In the genomic region with DNA sequence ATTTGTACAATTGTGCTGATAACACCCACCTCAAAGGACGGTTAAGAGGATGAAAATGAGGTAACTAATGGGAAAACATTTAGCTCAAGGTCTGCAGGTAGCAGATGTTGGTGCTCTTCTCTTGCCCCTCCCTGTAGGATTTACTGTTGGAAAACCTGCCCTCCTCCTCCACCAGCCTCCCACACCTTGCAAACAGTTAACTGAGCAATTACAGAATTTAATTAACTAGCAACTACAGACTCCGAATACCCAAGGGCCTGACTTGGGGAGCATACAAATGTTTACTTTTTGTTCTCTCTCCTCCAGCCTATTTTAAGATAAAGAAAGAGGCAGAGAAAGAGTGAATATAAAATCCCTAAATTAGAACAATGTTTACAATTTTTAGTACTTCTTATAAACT, we compare ENCODE assay signal across 20 cellular contexts.
A peak's percentile ranks its signal among the peaks of the same experiment; 100 is the strongest.
DNase-seq lines count a peak whose midpoint lies in the region; ATAC-seq and TF ChIP-seq lines count a peak whose summit lies in the region.
"Had no signal": no experiment of that assay in that cellular context is flagged by ENCODE, and none has a peak within 500 bp of the region (broad histone marks: within the 10 kb centered on the region; RNA-seq: fewer than 3 reads in every experiment).

No MANE protein-coding gene starts in this region.

- no peak overlapping the region for H3K23ac ChIP-seq in mesenchymal stem cell (ENCODE audit: low read length in 2 of 2)

- no peak overlapping the region for H2BK5ac ChIP-seq in mesenchymal stem cell (ENCODE audit: low read depth, low read length, poor library complexity, severe bottlenecking)

- H4K20me1 ChIP-seq in GM23338 (replicated peaks; ENCODE audit: insufficient read depth): no peaks in the 10 kb centered on the region
- H4K20me1 ChIP-seq in PC-3 (ENCODE audit: low read length): no peaks in the 10 kb centered on the region

- intact Hi-C loops in PC-3 (cut with micrococcal nuclease) (no loop called here), sigmoid colon (cut with DNase I) (loop anchor here (2.0 to 10.0 kb wide), 5 partner anchors 43 to 596 kb away; a partner anchor contains a TSS)

- H2BK12ac ChIP-seq in mesenchymal stem cell (ENCODE audit: low read length in 2 of 2): peak overlapping the region; percentile 41 to 80

- no peak for ATAC-seq in GM23338
- ATAC-seq in PC-3: no peak
- no peak for ATAC-seq in activated T-helper 17 cell treated with anti-CD3 and anti-CD28 coated beads, Interleukin-2, amount 50 U/mL, for 72 hours (replicated peaks)
- ATAC-seq in GM18511 (IDR thresholded peaks at IDR 0.05; ENCODE audit: unreplicated experiment): no peak
- ATAC-seq: activated CD4-positive, alpha-beta T cell treated with anti-CD3 and anti-CD28 coated beads for 36 hours; stimulated activated naive B cell treated with anti-CD40 and anti-IgM and Interleukin-4, amounts not matched to agents 10 μg/mL and 1 μg/mL and 100 μg/mL, for 72 hours; T-helper 17 cell had no signal

- no peak for TF ChIP-seq POLR2A in sigmoid colon (IDR thresholded peaks at IDR 0.05)

- no peaks in the 10 kb centered on the region for H3K9me3 Mint-ChIP-seq in GM23338
- H3K9me3 Mint-ChIP-seq in activated T-helper 17 cell treated with anti-CD3 and anti-CD28 coated beads, Interleukin-2, amount 50 U/mL, for 72 hours: no peaks in the 10 kb centered on the region
- H3K9me3 Mint-ChIP-seq: stimulated activated naive B cell treated with anti-CD40 and anti-IgM and Interleukin-4, amounts not matched to agents 10 μg/mL and 1 μg/mL and 100 μg/mL, for 72 hours had no signal

- H3K27me3 Mint-ChIP-seq in GM23338 (ENCODE audit: insufficient read depth, low read depth, poor library complexity): peaks cover 7% of the 10 kb centered on the region
- H3K27me3 Mint-ChIP-seq in activated T-helper 17 cell treated with anti-CD3 and anti-CD28 coated beads, Interleukin-2, amount 50 U/mL, for 72 hours: no peaks in the 10 kb centered on the region

- H3K4me3 ChIP-seq in GM23338 (no peak overlapping the region), PC-3 (ENCODE audit: low read length) (no peak overlapping the region), mesenchymal stem cell (ENCODE audit: insufficient read depth in 1 of 2, low read depth in 1 of 2, low read length in 2 of 2) (no peak overlapping the region), sigmoid colon (peak overlapping the region in 1 of 4 donors; percentile 14)
- H3K4me3 ChIP-seq: colonic mucosa, lung, thoracic aorta had no signal

- DNase-seq in GM23338 (ENCODE audit: low spot score) (no peak), PC-3 (no peak), mesenchymal stem cell (no peak), sigmoid colon (no peak), D341Med (ENCODE audit: low spot score) (no peak)
- DNase-seq in activated naive CD4-positive, alpha-beta T cell treated with anti-CD3 and anti-CD28 coated beads, Interleukin-2, amount 50 U/mL, for 16 hours: no peak
- DNase-seq: activated CD4-positive, alpha-beta T cell treated with anti-CD3 and anti-CD28 coated beads for 36 hours; activated CD8-positive, alpha-beta memory T cell treated with anti-CD3 and anti-CD28 coated beads for 24 hours; activated T-cell treated with anti-CD3 and anti-CD28 coated beads, Interleukin-2, amount 50 U/mL, for 1 hour; Karpas-422; NCI-H2029; NK-92 treated with Interleukin-12 subunit alpha and Interleukin-12 subunit beta, amount 100 ng/mL, for 24 hours; stimulated activated CD4-positive, alpha-beta T cell treated with anti-CD3 and anti-CD28 coated beads, Interleukin-4, amount 100 ng/mL, for 24 hours; stimulated activated naive B cell treated with anti-CD40 and anti-IgM and Interleukin-4, amounts not matched to agents 10 μg/mL and 1 μg/mL and 100 μg/mL, for 72 hours; T-helper 17 cell had no signal

- H3K4ac ChIP-seq in mesenchymal stem cell (ENCODE audit: low read depth in 1 of 2, low read length in 2 of 2): peak overlapping the region in 1 of 2 experiments; percentile 42

- no peaks in the 10 kb centered on the region for H3K79me1 ChIP-seq in mesenchymal stem cell (replicated peaks; ENCODE audit: low read length, poor library complexity, severe bottlenecking)

- H3K4me2 ChIP-seq in GM23338 (no peak overlapping the region), PC-3 (ENCODE audit: low read length) (no peak overlapping the region; the same call in 1 of the 2 replicates), mesenchymal stem cell (ENCODE audit: low read length, poor library complexity, severe bottlenecking) (no peak overlapping the region)

- H3K27me3 ChIP-seq in GM23338 (ENCODE audit: insufficient read depth) (no peaks in the 10 kb centered on the region), PC-3 (ENCODE audit: low read length) (no peaks in the 10 kb centered on the region), mesenchymal stem cell (ENCODE audit: control insufficient read depth in 1 of 2, insufficient read depth in 1 of 2, low read length in 2 of 2) (no peaks in the 10 kb centered on the region), sigmoid colon (no peaks in the 10 kb centered on the region)
- H3K27me3 ChIP-seq: colonic mucosa had no signal

- H2BK120ac ChIP-seq in mesenchymal stem cell (ENCODE audit: low read depth, low read length): no peak overlapping the region

- H3F3A ChIP-seq in GM23338 (replicated peaks; ENCODE audit: low read depth) (no peaks in the 10 kb centered on the region), PC-3 (ENCODE audit: low read length, unreplicated experiment) (no peaks in the 10 kb centered on the region)

- H3K4me3 Mint-ChIP-seq in GM23338: no peak overlapping the region
- H3K4me3 Mint-ChIP-seq in activated T-helper 17 cell treated with anti-CD3 and anti-CD28 coated beads, Interleukin-2, amount 50 U/mL, for 72 hours: no peak overlapping the region
- H3K4me3 Mint-ChIP-seq: activated CD4-positive, alpha-beta T cell treated with anti-CD3 and anti-CD28 coated beads for 36 hours; stimulated activated naive B cell treated with anti-CD40 and anti-IgM and Interleukin-4, amounts not matched to agents 10 μg/mL and 1 μg/mL and 100 μg/mL, for 72 hours; T-helper 17 cell had no signal

- H4K8ac ChIP-seq in mesenchymal stem cell (ENCODE audit: low read length): no peak overlapping the region

- no peak overlapping the region for H3K14ac ChIP-seq in mesenchymal stem cell (ENCODE audit: low read length in 2 of 2)

- no peak overlapping the region for H3K27ac ChIP-seq in GM23338 (ENCODE audit: low read depth)
- H3K27ac ChIP-seq in PC-3 (ENCODE audit: low read length): no peak overlapping the region
- H3K27ac ChIP-seq in mesenchymal stem cell (ENCODE audit: low read length, poor library complexity, severe bottlenecking): no peak overlapping the region
- H3K27ac ChIP-seq in sigmoid colon: peak overlapping the region; percentile 73 to 88 (median 82)
- H3K27ac ChIP-seq: colonic mucosa, thoracic aorta had no signal

- peaks cover 5% of the 10 kb centered on the region; the same call in 1 of the 2 replicates for H3K9me2 ChIP-seq in GM23338 (ENCODE audit: insufficient read depth)
- no peaks in the 10 kb centered on the region for H3K9me2 ChIP-seq in PC-3 (replicated peaks; ENCODE audit: low read length)

- no peaks in the 10 kb centered on the region for H3K36me3 Mint-ChIP-seq in GM23338 (ENCODE audit: low read depth)
- H3K36me3 Mint-ChIP-seq in activated T-helper 17 cell treated with anti-CD3 and anti-CD28 coated beads, Interleukin-2, amount 50 U/mL, for 72 hours (ENCODE audit: low read depth): no peaks in the 10 kb centered on the region

- TF ChIP-seq EP300 in sigmoid colon (IDR thresholded peaks at IDR 0.05): no peak

- CTCF ChIA-PET in PC-3 (lab: Charles Lee): no interaction called here

- no peak for TF ChIP-seq CTCF in GM23338 (conservative IDR thresholded peaks at IDR 0.05; ENCODE audit: low read depth in 2 of 2)
- TF ChIP-seq CTCF in PC-3 (conservative IDR thresholded peaks at IDR 0.05; ENCODE audit: low read depth, low read length): no peak
- no peak for TF ChIP-seq CTCF in sigmoid colon (IDR thresholded peaks at IDR 0.05)

- H2AK5ac ChIP-seq in mesenchymal stem cell (ENCODE audit: low read length, severe bottlenecking): peak overlapping the region; percentile 50

- no peak overlapping the region for H2BK15ac ChIP-seq in mesenchymal stem cell (ENCODE audit: low read depth, poor library complexity, severe bottlenecking)

- H4K91ac ChIP-seq in mesenchymal stem cell (ENCODE audit: low read length): peak overlapping the region; percentile 60

- no CpG with 5 or more reads among the region's 2 CpGs for WGBS in mesenchymal stem cell
- WGBS in sigmoid colon, 2 donors: 35 to 59% methylated on average over 2 of the region's 2 CpGs

- POLR2A ChIA-PET in PC-3 (lab: Charles Lee; ENCODE audit: unreplicated experiment): no interaction called here

- H2AFZ ChIP-seq in GM23338 (peak overlapping the region; percentile 59; the same call in 1 of the 2 replicates), PC-3 (ENCODE audit: low read length) (peak overlapping the region; percentile 42; the same call in 1 of the 2 replicates), mesenchymal stem cell (ENCODE audit: low read depth, low read length) (no peak overlapping the region)

- H3K4me1 ChIP-seq in GM23338 (ENCODE audit: insufficient read depth): peaks cover 43% of the 10 kb centered on the region
- H3K4me1 ChIP-seq in PC-3 (ENCODE audit: insufficient read depth, low read length): peaks cover 20% of the 10 kb centered on the region
- H3K4me1 ChIP-seq in mesenchymal stem cell (ENCODE audit: control insufficient read depth, insufficient read depth, low read depth, low read length): peaks cover 9% of the 10 kb centered on the region
- peaks cover 0 to 88% (median 75%) of the 10 kb centered on the region in 4 donors for H3K4me1 ChIP-seq in sigmoid colon
- H3K4me1 ChIP-seq: colonic mucosa had no signal

- no peak overlapping the region for H3K9ac ChIP-seq in PC-3 (ENCODE audit: low read length)
- no peak overlapping the region for H3K9ac ChIP-seq in mesenchymal stem cell (ENCODE audit: low read length)

- no peaks in the 10 kb centered on the region for H3K9me3 ChIP-seq in PC-3 (ENCODE audit: low read length)
- no peaks in the 10 kb centered on the region for H3K9me3 ChIP-seq in mesenchymal stem cell (ENCODE audit: control insufficient read depth, low read length)
- no peaks in the 10 kb centered on the region for H3K9me3 ChIP-seq in sigmoid colon
- H3K9me3 ChIP-seq: colonic mucosa, thoracic aorta had no signal

- H3K4me1 Mint-ChIP-seq in GM23338: peaks cover 56% of the 10 kb centered on the region
- H3K4me1 Mint-ChIP-seq in activated T-helper 17 cell treated with anti-CD3 and anti-CD28 coated beads, Interleukin-2, amount 50 U/mL, for 72 hours: no peaks in the 10 kb centered on the region
- H3K4me1 Mint-ChIP-seq: activated CD4-positive, alpha-beta T cell treated with anti-CD3 and anti-CD28 coated beads for 36 hours; T-helper 17 cell had no signal

- BruUV-seq in PC-3 (replicated peaks; lab: Mats Ljungman, UMichigan): no TSS peak

- H3K27ac Mint-ChIP-seq in GM23338: no peak overlapping the region
- no peak overlapping the region for H3K27ac Mint-ChIP-seq in activated T-helper 17 cell treated with anti-CD3 and anti-CD28 coated beads, Interleukin-2, amount 50 U/mL, for 72 hours
- H3K27ac Mint-ChIP-seq: activated CD4-positive, alpha-beta T cell treated with anti-CD3 and anti-CD28 coated beads for 36 hours; stimulated activated naive B cell treated with anti-CD40 and anti-IgM and Interleukin-4, amounts not matched to agents 10 μg/mL and 1 μg/mL and 100 μg/mL, for 72 hours; T-helper 17 cell had no signal

- H3K36me3 ChIP-seq in GM23338 (ENCODE audit: insufficient read depth) (no peaks in the 10 kb centered on the region), PC-3 (ENCODE audit: low read depth, low read length) (no peaks in the 10 kb centered on the region), mesenchymal stem cell (ENCODE audit: control insufficient read depth in 1 of 2, insufficient read depth in 2 of 2, low read depth in 1 of 2, low read length in 2 of 2) (no peaks in the 10 kb centered on the region), sigmoid colon (no peaks in the 10 kb centered on the region)
- H3K36me3 ChIP-seq: colonic mucosa, thoracic aorta had no signal

- peak overlapping the region; percentile 76 to 88 for H3K18ac ChIP-seq in mesenchymal stem cell (ENCODE audit: low read depth in 1 of 2, low read length in 2 of 2)

- no peaks in the 10 kb centered on the region for H3K79me2 ChIP-seq in GM23338 (replicated peaks; ENCODE audit: insufficient read depth)
- H3K79me2 ChIP-seq in PC-3 (ENCODE audit: low read length): no peaks in the 10 kb centered on the region

Comparison
In these comparisons a context has a peak if more than half of its experiments do, and no peak if none do; other contexts are left out.
1. H3K27ac ChIP-seq: peak in sigmoid colon (4 of 4); none in GM23338 (single experiment), PC-3 (single experiment) and mesenchymal stem cell (single experiment).